ENCODE assay signal across 7 cellular contexts in the genomic region with DNA sequence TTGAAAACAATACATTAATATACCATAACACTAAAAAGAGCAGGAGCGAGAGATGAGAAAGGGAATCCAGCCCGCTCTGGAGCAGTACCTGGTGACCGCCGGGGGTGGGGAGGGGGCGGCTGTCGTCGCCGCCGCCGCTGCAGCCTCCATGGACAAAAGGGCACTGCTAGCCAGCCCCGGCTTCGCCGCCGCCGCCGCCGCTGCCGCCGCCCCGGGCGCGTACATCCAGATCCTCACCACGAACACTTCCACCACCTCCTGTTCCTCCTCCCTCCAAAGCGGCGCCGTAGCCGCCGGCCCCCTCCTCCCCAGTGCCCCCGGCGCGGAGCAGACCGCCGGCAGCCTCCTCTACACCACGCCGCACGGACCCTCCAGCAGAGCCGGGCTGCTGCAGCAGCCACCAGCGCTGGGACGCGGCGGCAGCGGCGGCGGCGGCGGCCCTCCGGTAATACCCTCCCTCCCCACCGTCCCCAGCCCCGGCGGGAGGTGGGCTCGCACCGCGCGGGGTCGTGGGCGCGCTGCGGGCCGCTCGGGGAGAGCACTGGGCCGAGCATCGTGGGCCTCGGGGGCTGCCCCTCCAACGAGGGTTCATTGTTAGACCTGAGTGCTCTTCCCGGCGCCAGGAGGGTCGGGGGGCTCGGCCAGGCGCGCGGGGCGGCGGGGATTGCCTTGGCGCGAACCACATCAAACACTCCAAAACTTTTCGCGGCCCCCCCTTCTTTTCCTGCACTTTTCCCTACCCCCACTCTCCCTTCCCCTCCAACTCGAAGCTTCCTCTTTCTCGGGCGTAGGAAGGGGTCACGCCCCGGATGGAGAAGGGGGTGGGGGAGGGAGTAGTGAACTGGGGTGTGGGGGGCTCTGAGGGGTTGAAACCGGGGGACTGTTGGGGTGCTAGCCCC. TPM values are rescaled to one million over a fixed set of nuclear protein-coding genes. Genes with fewer than 3 reads are reported as not detected.
DNase-seq lines count a peak whose midpoint lies in the region; ATAC-seq, FAIRE-seq and TF ChIP-seq lines count a peak whose summit lies in the region.

No MANE protein-coding gene starts in this region.

- peak; percentile 34; the same call in 1 of the 2 replicates for TF ChIP-seq POLR2A in GM12892 (IDR thresholded peaks at IDR 0.05; ENCODE audit: low read depth, low read length)

- ATAC-seq in GM21390 (IDR thresholded peaks at IDR 0.05; ENCODE audit: unreplicated experiment): no peak

- DNase-seq in GM12892 (ENCODE audit: insufficient read length): peak; percentile 9
- peak; percentile 19 for DNase-seq in NCI-H1105 (lab: John Stamatoyannopoulos, UW)
- peak; percentile 36 for DNase-seq in central memory CD4-positive, alpha-beta T cell
- DNase-seq in left kidney (ENCODE audit: low read depth, low spot score): peak; percentile 72
- DNase-seq in stimulated activated CD4-positive, alpha-beta T cell treated with anti-CD3 and anti-CD28 coated beads, Interleukin-2, amount 100 ng/mL, for 4 hours (ENCODE audit: low read depth): peak; percentile 22

- H3K27ac ChIP-seq in VCaP: peak overlapping the region; percentile 94

- FAIRE-seq in GM12892 (lab: Jason Lieb, UNC): peak; percentile 14

- TF ChIP-seq CTCF in VCaP (conservative IDR thresholded peaks at IDR 0.05): no peak

RNA-seq across cellular contexts. Expression of a gene that starts 0.8 kb away (rescaled TPM):
- 6.5 TPM for polyA plus RNA-seq in GM12892 (2012; ENCODE audit: missing spikeins)

Comparison
In these comparisons a context has a peak if more than half of its experiments do, and no peak if none do; other contexts are left out.
1. DNase-seq: peak in every context shown above with its lines; median percentile 72 in left kidney; 36 in central memory CD4-positive, alpha-beta T cell; 22 in stimulated activated CD4-positive, alpha-beta T cell treated with anti-CD3 and anti-CD28 coated beads, Interleukin-2, amount 100 ng/mL, for 4 hours; 19 in NCI-H1105; 9 in GM12892.